8 cellular contexts compared by ENCODE assay signal in genomic region chr3:139389552-139390368, GRCh38. TPM values are rescaled to one million over a fixed set of nuclear protein-coding genes. Genes with fewer than 3 reads are reported as not detected.
DNase-seq lines count a peak whose midpoint lies in the region; ATAC-seq and TF ChIP-seq lines count a peak whose summit lies in the region.

Gene COPB2 (minus strand): TSS chr3:139389647. CDS start chr3:139389550, 97 bp downstream.

- peaks cover 32% of the 10 kb centered on the region for H3K36me3 Mint-ChIP-seq in activated T-helper 17 cell treated with anti-CD3 and anti-CD28 coated beads, Interleukin-2, amount 50 U/mL, for 72 hours (ENCODE audit: low read depth)
- no peaks in the 10 kb centered on the region for H3K36me3 Mint-ChIP-seq in naive B cell
- H3K36me3 Mint-ChIP-seq in stimulated activated memory B cell treated with anti-CD40 and anti-IgM and Interleukin-4, amounts not matched to agents 10 μg/mL and 1 μg/mL and 100 μg/mL, for 72 hours, result no peaks in the 10 kb centered on the region

- DNase-seq in Daoy (ENCODE audit: low read depth) (peak; percentile 100), GOT3 (lab: John Stamatoyannopoulos, UW) (peak; percentile 99), LNCaP clone FGC (ENCODE audit: low read depth) (peak; percentile 97), RWPE1 (ENCODE audit: low spot score) (peak; percentile 98), fibroblast of gingiva (ENCODE audit: low read depth) (peak; percentile 99), naive B cell (peak; percentile 97)

- H3K27me3 Mint-ChIP-seq in activated T-helper 17 cell treated with anti-CD3 and anti-CD28 coated beads, Interleukin-2, amount 50 U/mL, for 72 hours, result no peaks in the 10 kb centered on the region
- no peaks in the 10 kb centered on the region for H3K27me3 Mint-ChIP-seq in naive B cell
- no peaks in the 10 kb centered on the region for H3K27me3 Mint-ChIP-seq in stimulated activated memory B cell treated with anti-CD40 and anti-IgM and Interleukin-4, amounts not matched to agents 10 μg/mL and 1 μg/mL and 100 μg/mL, for 72 hours

- H3K27ac Mint-ChIP-seq in activated T-helper 17 cell treated with anti-CD3 and anti-CD28 coated beads, Interleukin-2, amount 50 U/mL, for 72 hours, result peak within 1 kb of the TSS; percentile 100
- H3K27ac Mint-ChIP-seq in naive B cell, result peak within 1 kb of the TSS; percentile 97 to 99 (median 99)
- H3K27ac Mint-ChIP-seq in stimulated activated memory B cell treated with anti-CD40 and anti-IgM and Interleukin-4, amounts not matched to agents 10 μg/mL and 1 μg/mL and 100 μg/mL, for 72 hours, result peak within 1 kb of the TSS; percentile 85

- H3K4me3 Mint-ChIP-seq in activated T-helper 17 cell treated with anti-CD3 and anti-CD28 coated beads, Interleukin-2, amount 50 U/mL, for 72 hours, result peak within 1 kb of the TSS; percentile 98
- peak within 1 kb of the TSS; percentile 89 to 100 (median 98) for H3K4me3 Mint-ChIP-seq in naive B cell
- peak within 1 kb of the TSS; percentile 80 for H3K4me3 Mint-ChIP-seq in stimulated activated memory B cell treated with anti-CD40 and anti-IgM and Interleukin-4, amounts not matched to agents 10 μg/mL and 1 μg/mL and 100 μg/mL, for 72 hours

- CTCF ChIA-PET in RWPE1 (lab: Yijun Ruan, JAX), result interaction anchor here (0.6 to 0.7 kb wide), 2 partner anchors 555 to 1778 kb away, joined by 3 to 4 read pairs; partner anchors contain the start of gene PIK3CB

- peak within 1 kb of the TSS; percentile 97 for H3K27ac ChIP-seq in RWPE1

- H3K4me1 Mint-ChIP-seq in activated T-helper 17 cell treated with anti-CD3 and anti-CD28 coated beads, Interleukin-2, amount 50 U/mL, for 72 hours, result peaks cover 23% of the 10 kb centered on the region
- H3K4me1 Mint-ChIP-seq in naive B cell, result peaks cover 34 to 56% (median 40%) of the 10 kb centered on the region in 3 donors
- peaks cover 34% of the 10 kb centered on the region for H3K4me1 Mint-ChIP-seq in stimulated activated memory B cell treated with anti-CD40 and anti-IgM and Interleukin-4, amounts not matched to agents 10 μg/mL and 1 μg/mL and 100 μg/mL, for 72 hours

- POLR2A ChIA-PET in RWPE1 (lab: Yijun Ruan, JAX; ENCODE audit: low non-redundant PET), result interaction anchor here (0.5 to 1.0 kb wide), 2 partner anchors 26 to 35 kb away, joined by 3 read pairs; no protein-coding TSS in a partner anchor

- ATAC-seq in activated T-helper 17 cell treated with anti-CD3 and anti-CD28 coated beads, Interleukin-2, amount 50 U/mL, for 72 hours (replicated peaks), result peak; percentile 96
- ATAC-seq in naive B cell (ENCODE audit: low read depth in 2 of 2), result peak; percentile 90 to 92
- peak; percentile 99 for ATAC-seq in stimulated activated memory B cell treated with anti-CD40 and anti-IgM and Interleukin-4, amounts not matched to agents 10 μg/mL and 1 μg/mL and 100 μg/mL, for 72 hours

- H3K4me3 ChIP-seq in LNCaP clone FGC (ENCODE audit: low read depth, low read length), result peak within 1 kb of the TSS; percentile 100

- no peak for TF ChIP-seq CTCF in LNCaP clone FGC (IDR thresholded peaks at IDR 0.05; ENCODE audit: control insufficient read depth, extremely low read depth, insufficient read depth)
- no peak for TF ChIP-seq CTCF in RWPE1 (conservative IDR thresholded peaks at IDR 0.05; ENCODE audit: low read depth)

- no peaks in the 10 kb centered on the region for H3K9me3 Mint-ChIP-seq in activated T-helper 17 cell treated with anti-CD3 and anti-CD28 coated beads, Interleukin-2, amount 50 U/mL, for 72 hours
- H3K9me3 Mint-ChIP-seq in naive B cell, result no peaks in the 10 kb centered on the region
- no peaks in the 10 kb centered on the region for H3K9me3 Mint-ChIP-seq in stimulated activated memory B cell treated with anti-CD40 and anti-IgM and Interleukin-4, amounts not matched to agents 10 μg/mL and 1 μg/mL and 100 μg/mL, for 72 hours

RNA-seq across cellular contexts. Expression of gene COPB2, which starts in this region (rescaled TPM):
- total RNA-seq in Daoy (2014; rRNA removed; shearing (Covaris generic)), result 139 and 156 TPM in 2 replicates
- 100 to 1,000 TPM in 1 of 2 donors, 10 to 100 TPM in 1; 85.4 to 101 TPM for total RNA-seq in activated T-helper 17 cell treated with anti-CD3 and anti-CD28 coated beads, Interleukin-2, amount 50 U/mL, for 72 hours
- 10 to 100 TPM; 31.2 to 60.9 (median 46.2) TPM for polyA plus RNA-seq in naive B cell (ENCODE audit: low read depth in 6 of 6)

Comparison
In these comparisons a context has a peak if more than half of its experiments do, and no peak if none do; other contexts are left out.
1. Peak in every context shown above with its lines: DNase-seq, ATAC-seq, H3K4me3 ChIP-seq and H3K27ac ChIP-seq.